27 cellular contexts compared by ENCODE assay signal in genomic region chr16:5826332-5826731, GRCh38.
"Had no signal": no experiment of that assay in that cellular context is flagged by ENCODE, and none has a peak within 500 bp of the region (broad histone marks: within the 10 kb centered on the region; RNA-seq: fewer than 3 reads in every experiment).

No MANE protein-coding gene starts in this region.

- ATAC-seq: effector memory CD8-positive, alpha-beta T cell; esophagus mucosa; foreskin keratinocyte; gastrocnemius medialis; gastroesophageal sphincter; heart left ventricle; heart right ventricle had no signal

- DNase-seq: colonic mucosa; cortex of kidney; dermis blood vessel endothelial cell; dorsolateral prefrontal cortex; effector CD4-positive, alpha-beta T cell; effector CD8-positive, alpha-beta T cell; effector memory CD4-positive, alpha-beta T cell; effector memory CD8-positive, alpha-beta T cell; endodermal cell; erythroblast; esophagus squamous epithelium; foreskin fibroblast; foreskin keratinocyte; foreskin melanocyte; gastrocnemius medialis; glutamatergic neuron; head of caudate nucleus; heart left ventricle; heart right ventricle had no signal

- H3K4me1 ChIP-seq: colonic mucosa, esophagus muscularis mucosa, esophagus squamous epithelium, foreskin keratinocyte, gastrocnemius medialis, gastroesophageal sphincter, heart left ventricle, heart right ventricle had no signal

- FAIRE-seq: colon, endothelial cell of umbilical vein, frontal cortex had no signal

- H3K4me3 ChIP-seq: colonic mucosa, coronary artery, dorsolateral prefrontal cortex, esophagus muscularis mucosa, esophagus squamous epithelium, gastrocnemius medialis, gastroesophageal sphincter, heart left ventricle, heart right ventricle had no signal

- H3K36me3 ChIP-seq: colonic mucosa, esophagus muscularis mucosa, esophagus squamous epithelium, gastrocnemius medialis, gastroesophageal sphincter, heart left ventricle, heart right ventricle had no signal

- H3K9me3 ChIP-seq: colonic mucosa, esophagus squamous epithelium, gastrocnemius medialis, heart left ventricle, heart right ventricle had no signal

- H3K27me3 ChIP-seq: colonic mucosa, dorsolateral prefrontal cortex, esophagus muscularis mucosa, esophagus squamous epithelium, foreskin keratinocyte, gastrocnemius medialis, gastroesophageal sphincter, heart left ventricle, heart right ventricle had no signal

- H3K27ac ChIP-seq: colonic mucosa, coronary artery, dorsolateral prefrontal cortex, epithelial cell of prostate, esophagus muscularis mucosa, esophagus squamous epithelium, foreskin keratinocyte, gastrocnemius medialis, gastroesophageal sphincter, heart left ventricle, heart right ventricle had no signal
